ENCODE assay signal across 8 cellular contexts in genomic region chr16:86044241-86044671, GRCh38.
DNase-seq lines count a peak whose midpoint lies in the region; ATAC-seq and TF ChIP-seq lines count a peak whose summit lies in the region.

No MANE protein-coding gene starts in this region.

- H3K4me1 ChIP-seq in prostate gland (replicated peaks), result no peaks in the 10 kb centered on the region

- H3K36me3 ChIP-seq in prostate gland, result no peaks in the 10 kb centered on the region

- DNase-seq in ELF-1 (ENCODE audit: low read depth, low spot score) (peak; percentile 84), LoVo (ENCODE audit: low spot score) (peak; percentile 36), activated T-cell treated with anti-CD3 and anti-CD28 coated beads for 48 hours (ENCODE audit: low read depth) (peak; percentile 39), left cardiac atrium (peak; percentile 50), prostate gland (ENCODE audit: low spot score) (no peak)
- DNase-seq in stimulated activated CD4-positive, alpha-beta T cell treated with anti-CD3 and anti-CD28 coated beads, Interleukin-4, amount 100 ng/mL, for 1 hour, result peak; percentile 58

- peak in 1 of 4 experiments; percentile 20 for TF ChIP-seq CTCF in prostate gland (IDR thresholded peaks at IDR 0.05)

- H3K4me3 ChIP-seq in prostate gland, result no peak overlapping the region

- H3K27me3 ChIP-seq in prostate gland (replicated peaks; ENCODE audit: insufficient read depth), result peaks cover 12% of the 10 kb centered on the region

- H3K9me3 ChIP-seq in prostate gland, result no peaks in the 10 kb centered on the region

- intact Hi-C loops in left cardiac atrium (cut with DNase I), result no loop called here
- intact Hi-C loops in prostate gland (cut with DNase I), result no loop called here

- no peak overlapping the region for H3K27ac ChIP-seq in prostate gland

- TF ChIP-seq POLR2A in prostate gland (IDR thresholded peaks at IDR 0.05), result no peak

- ATAC-seq in left cardiac atrium (peak in 1 of 2 donors; percentile 35), GM18520 (IDR thresholded peaks at IDR 0.05; ENCODE audit: unreplicated experiment) (no peak), GM18867 (IDR thresholded peaks at IDR 0.05; ENCODE audit: unreplicated experiment) (no peak)

- 29% methylated on average over 11 of the region's 11 CpGs for WGBS in prostate gland
